In genomic region chr11:73968356-73968966, GRCh38 we compare ENCODE assay signal across 19 cellular contexts. TPM values are rescaled to one million over a fixed set of nuclear protein-coding genes. Genes with fewer than 3 reads are reported as not detected.
DNase-seq lines count a peak whose midpoint lies in the region; ATAC-seq and TF ChIP-seq lines count a peak whose summit lies in the region.
"Had no signal": no experiment of that assay in that cellular context is flagged by ENCODE, and none has a peak within 500 bp of the region (broad histone marks: within the 10 kb centered on the region; RNA-seq: fewer than 3 reads in every experiment).

No MANE protein-coding gene starts in this region.

- H3K27ac ChIP-seq in AG04450 (ENCODE audit: low read depth, low read length), result peak overlapping the region; percentile 11
- H3K27ac ChIP-seq: 22Rv1; BLaER1 treated with 17β-estradiol and CSF1 and Interleukin-3, amounts not matched to agents 10 nM and 100 nM; gastroesophageal sphincter; thoracic aorta had no signal

- H3K27me3 Mint-ChIP-seq in activated CD8-positive, alpha-beta T cell treated with anti-CD3 and anti-CD28 coated beads for 36 hours, result no peaks in the 10 kb centered on the region

- H3K4me1 Mint-ChIP-seq in activated CD8-positive, alpha-beta T cell treated with anti-CD3 and anti-CD28 coated beads for 36 hours (ENCODE audit: low read depth), result peaks cover 64% of the 10 kb centered on the region

- CTCF ChIA-PET in AG04450 (lab: Charles Lee), result no interaction called here
- CTCF ChIA-PET in activated CD8-positive, alpha-beta T cell treated with anti-CD3 and anti-CD28 coated beads for 36 hours (lab: Charles Lee), result no interaction called here
- CTCF ChIA-PET in HEK293T (lab: Yijun Ruan, JAX), result no interaction called here

- DNase-seq in DMS 273 (lab: John Stamatoyannopoulos, UW; ENCODE audit: unreplicated experiment) (peak; percentile 37), DMS 273 treated with DMSO at 0.1 percent for 48 hours (lab: John Stamatoyannopoulos, UW) (no peak), AG04450 (ENCODE audit: low read depth, low spot score) (no peak), islet precursor cell (peak; percentile 51), HEK293T (ENCODE audit: extremely low spot score) (no peak)
- DNase-seq in activated CD8-positive, alpha-beta T cell treated with anti-CD3 and anti-CD28 coated beads for 36 hours, result no peak
- DNase-seq: anterior cingulate cortex, EL, mammary epithelial cell, NCI-H1436 treated with DMSO at 0.1 percent for 48 hours had no signal

- H3K4me3 ChIP-seq in AG04450 (ENCODE audit: low read depth, low read length), result no peak overlapping the region
- H3K4me3 ChIP-seq: BLaER1 treated with 17β-estradiol and CSF1 and Interleukin-3, amounts not matched to agents 10 nM and 100 nM; gastroesophageal sphincter; thoracic aorta had no signal

- POLR2A ChIA-PET in AG04450 (lab: Yijun Ruan, JAX) (no interaction called here), HEK293T (lab: Yijun Ruan, JAX) (no interaction called here)
- POLR2A ChIA-PET in activated CD8-positive, alpha-beta T cell treated with anti-CD3 and anti-CD28 coated beads for 36 hours (lab: Charles Lee), result interaction anchor here (0.9 to 7.4 kb wide), 4 partner anchors 12 to 107 kb away, joined by 3 to 80 read pairs (median 6); partner anchors contain the start of gene UCP2

- no peaks in the 10 kb centered on the region; the same call in 1 of the 2 replicates for H3K9me3 ChIP-seq in AG04450 (ENCODE audit: control insufficient read depth, insufficient read depth, low read length)
- H3K9me3 ChIP-seq: BLaER1 treated with 17β-estradiol and CSF1 and Interleukin-3, amounts not matched to agents 10 nM and 100 nM; gastroesophageal sphincter; thoracic aorta had no signal

- no peak overlapping the region for H3K4me3 Mint-ChIP-seq in activated CD8-positive, alpha-beta T cell treated with anti-CD3 and anti-CD28 coated beads for 36 hours

- peak overlapping the region; percentile 75 for H3K27ac Mint-ChIP-seq in activated CD8-positive, alpha-beta T cell treated with anti-CD3 and anti-CD28 coated beads for 36 hours

- H3K27me3 ChIP-seq in AG04450 (ENCODE audit: control insufficient read depth, insufficient read depth, low read length), result peaks cover 8% of the 10 kb centered on the region
- H3K27me3 ChIP-seq: BLaER1 treated with 17β-estradiol and CSF1 and Interleukin-3, amounts not matched to agents 10 nM and 100 nM had no signal

- peaks cover 8% of the 10 kb centered on the region for H3K36me3 Mint-ChIP-seq in activated CD8-positive, alpha-beta T cell treated with anti-CD3 and anti-CD28 coated beads for 36 hours (ENCODE audit: low read depth)

- no peak for ATAC-seq in activated CD8-positive, alpha-beta T cell treated with anti-CD3 and anti-CD28 coated beads for 36 hours
- no peak for ATAC-seq in HG02970 (IDR thresholded peaks at IDR 0.05; ENCODE audit: low FRiP score, unreplicated experiment)
- no peak for ATAC-seq in GM21390 (IDR thresholded peaks at IDR 0.05; ENCODE audit: unreplicated experiment)
- ATAC-seq: gastroesophageal sphincter, SK-N-SH treated with all-trans-retinoic acid at 6 μM for 48 hours had no signal

- TF ChIP-seq CTCF in AG04450 (IDR thresholded peaks at IDR 0.05; ENCODE audit: low read depth, low read length), result no peak
- TF ChIP-seq CTCF in activated CD8-positive, alpha-beta T cell treated with anti-CD3 and anti-CD28 coated beads for 36 hours (IDR thresholded peaks at IDR 0.05), result no peak

- H3K9me3 Mint-ChIP-seq in activated CD8-positive, alpha-beta T cell treated with anti-CD3 and anti-CD28 coated beads for 36 hours, result no peaks in the 10 kb centered on the region

- intact Hi-C loops in activated CD8-positive, alpha-beta T cell treated with anti-CD3 and anti-CD28 coated beads for 36 hours (cut with micrococcal nuclease), result no loop called here

TF ChIP-seq in HEK293T, 16 proteins besides CTCF, POLR2A, EP300 and RAD21:
- TF ChIP-seq SP1 (IDR thresholded peaks at IDR 0.05) (no peak), SUZ12 (IDR thresholded peaks at IDR 0.05) (no peak), ELF4 (IDR thresholded peaks at IDR 0.05) (no peak), FOXA1 (IDR thresholded peaks at IDR 0.05) (no peak), ZNF384 (IDR thresholded peaks at IDR 0.05) (no peak), NFRKB (IDR thresholded peaks at IDR 0.05) (no peak), HDGF (IDR thresholded peaks at IDR 0.05; ENCODE audit: borderline replicate concordance) (no peak), LEF1 (IDR thresholded peaks at IDR 0.05; ENCODE audit: borderline replicate concordance) (no peak)
TF ChIP-seq in HEK293T: peak in this region for 0.

RNA-seq across cellular contexts. Expression of gene UCP2, which starts 14.2 kb away (rescaled TPM):
- polyA plus RNA-seq in AG04450 (2011; rRNA removed), result 4.7 and 5.9 TPM in 2 replicates
- polyA minus RNA-seq in AG04450 (2011; rRNA and poly(A)+ RNA removed), result 9.8 and 19.1 TPM in 2 replicates
- 100 to 1,000 TPM; 244 to 252 TPM for total RNA-seq in activated CD8-positive, alpha-beta T cell treated with anti-CD3 and anti-CD28 coated beads for 36 hours

RNA-seq across cellular contexts. Expression of gene DNAJB13, which starts 17.6 kb away (rescaled TPM):
- polyA plus RNA-seq in AG04450 (2011; rRNA removed), result 0.11 and 0.17 TPM in 2 replicates
- polyA minus RNA-seq in AG04450 (2011; rRNA and poly(A)+ RNA removed), result not detected in 2 replicates
- total RNA-seq in activated CD8-positive, alpha-beta T cell treated with anti-CD3 and anti-CD28 coated beads for 36 hours, result under 1 TPM in 1 of 2 experiments, not detected in 1; 0.18 TPM
- total RNA-seq: gastroesophageal sphincter, LHCN-M2, mammary epithelial cell, NCI-H460 had no signal
- polyA plus RNA-seq: mammary epithelial cell had no signal

RNA-seq across cellular contexts. Expression of gene UCP3, which starts 40.4 kb away (rescaled TPM):
- 0.41 and 0.53 TPM in 2 replicates for polyA plus RNA-seq in AG04450 (2011; rRNA removed)
- 0.39 and 1.3 TPM in 2 replicates for polyA minus RNA-seq in AG04450 (2011; rRNA and poly(A)+ RNA removed)
- total RNA-seq in activated CD8-positive, alpha-beta T cell treated with anti-CD3 and anti-CD28 coated beads for 36 hours, result 1 to 10 TPM; 1.5 to 2.2 TPM

Comparison
In these comparisons a context has a peak if more than half of its experiments do, and no peak if none do; other contexts are left out.
1. DNase-seq: peak in DMS 273 (single experiment) and islet precursor cell (single experiment); none in DMS 273 treated with DMSO at 0.1 percent for 48 hours (single experiment), AG04450 (single experiment), activated CD8-positive, alpha-beta T cell treated with anti-CD3 and anti-CD28 coated beads for 36 hours (single experiment) and HEK293T (single experiment).